1 cellular context compared by ENCODE assay signal in the genomic region with DNA sequence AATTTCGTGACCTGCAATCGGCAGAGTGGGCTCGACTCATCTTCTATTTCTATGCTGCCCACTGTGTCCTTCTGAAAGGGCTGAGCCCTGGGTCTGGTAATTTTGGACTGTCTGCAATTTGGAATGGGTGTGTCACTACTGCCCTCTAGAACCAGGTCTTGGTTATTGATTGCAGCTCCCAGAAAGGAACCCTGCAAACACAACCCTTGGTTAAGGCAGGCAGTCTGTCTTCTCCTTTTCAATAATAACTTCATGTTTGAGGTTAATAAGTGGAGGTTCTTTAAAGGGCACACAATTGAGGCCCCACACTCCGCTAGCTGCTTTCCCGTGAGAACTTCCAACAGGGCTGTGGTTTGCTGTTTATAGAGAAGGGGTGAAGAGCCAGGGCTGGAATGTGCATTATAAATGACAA.
TF ChIP-seq lines count a peak whose summit lies in the region.

No MANE protein-coding gene starts in this region.

TF ChIP-seq in GM23338, 12 proteins besides CTCF, POLR2A, EP300 and RAD21 (continued from another document):
- TF ChIP-seq, protein P1, sequence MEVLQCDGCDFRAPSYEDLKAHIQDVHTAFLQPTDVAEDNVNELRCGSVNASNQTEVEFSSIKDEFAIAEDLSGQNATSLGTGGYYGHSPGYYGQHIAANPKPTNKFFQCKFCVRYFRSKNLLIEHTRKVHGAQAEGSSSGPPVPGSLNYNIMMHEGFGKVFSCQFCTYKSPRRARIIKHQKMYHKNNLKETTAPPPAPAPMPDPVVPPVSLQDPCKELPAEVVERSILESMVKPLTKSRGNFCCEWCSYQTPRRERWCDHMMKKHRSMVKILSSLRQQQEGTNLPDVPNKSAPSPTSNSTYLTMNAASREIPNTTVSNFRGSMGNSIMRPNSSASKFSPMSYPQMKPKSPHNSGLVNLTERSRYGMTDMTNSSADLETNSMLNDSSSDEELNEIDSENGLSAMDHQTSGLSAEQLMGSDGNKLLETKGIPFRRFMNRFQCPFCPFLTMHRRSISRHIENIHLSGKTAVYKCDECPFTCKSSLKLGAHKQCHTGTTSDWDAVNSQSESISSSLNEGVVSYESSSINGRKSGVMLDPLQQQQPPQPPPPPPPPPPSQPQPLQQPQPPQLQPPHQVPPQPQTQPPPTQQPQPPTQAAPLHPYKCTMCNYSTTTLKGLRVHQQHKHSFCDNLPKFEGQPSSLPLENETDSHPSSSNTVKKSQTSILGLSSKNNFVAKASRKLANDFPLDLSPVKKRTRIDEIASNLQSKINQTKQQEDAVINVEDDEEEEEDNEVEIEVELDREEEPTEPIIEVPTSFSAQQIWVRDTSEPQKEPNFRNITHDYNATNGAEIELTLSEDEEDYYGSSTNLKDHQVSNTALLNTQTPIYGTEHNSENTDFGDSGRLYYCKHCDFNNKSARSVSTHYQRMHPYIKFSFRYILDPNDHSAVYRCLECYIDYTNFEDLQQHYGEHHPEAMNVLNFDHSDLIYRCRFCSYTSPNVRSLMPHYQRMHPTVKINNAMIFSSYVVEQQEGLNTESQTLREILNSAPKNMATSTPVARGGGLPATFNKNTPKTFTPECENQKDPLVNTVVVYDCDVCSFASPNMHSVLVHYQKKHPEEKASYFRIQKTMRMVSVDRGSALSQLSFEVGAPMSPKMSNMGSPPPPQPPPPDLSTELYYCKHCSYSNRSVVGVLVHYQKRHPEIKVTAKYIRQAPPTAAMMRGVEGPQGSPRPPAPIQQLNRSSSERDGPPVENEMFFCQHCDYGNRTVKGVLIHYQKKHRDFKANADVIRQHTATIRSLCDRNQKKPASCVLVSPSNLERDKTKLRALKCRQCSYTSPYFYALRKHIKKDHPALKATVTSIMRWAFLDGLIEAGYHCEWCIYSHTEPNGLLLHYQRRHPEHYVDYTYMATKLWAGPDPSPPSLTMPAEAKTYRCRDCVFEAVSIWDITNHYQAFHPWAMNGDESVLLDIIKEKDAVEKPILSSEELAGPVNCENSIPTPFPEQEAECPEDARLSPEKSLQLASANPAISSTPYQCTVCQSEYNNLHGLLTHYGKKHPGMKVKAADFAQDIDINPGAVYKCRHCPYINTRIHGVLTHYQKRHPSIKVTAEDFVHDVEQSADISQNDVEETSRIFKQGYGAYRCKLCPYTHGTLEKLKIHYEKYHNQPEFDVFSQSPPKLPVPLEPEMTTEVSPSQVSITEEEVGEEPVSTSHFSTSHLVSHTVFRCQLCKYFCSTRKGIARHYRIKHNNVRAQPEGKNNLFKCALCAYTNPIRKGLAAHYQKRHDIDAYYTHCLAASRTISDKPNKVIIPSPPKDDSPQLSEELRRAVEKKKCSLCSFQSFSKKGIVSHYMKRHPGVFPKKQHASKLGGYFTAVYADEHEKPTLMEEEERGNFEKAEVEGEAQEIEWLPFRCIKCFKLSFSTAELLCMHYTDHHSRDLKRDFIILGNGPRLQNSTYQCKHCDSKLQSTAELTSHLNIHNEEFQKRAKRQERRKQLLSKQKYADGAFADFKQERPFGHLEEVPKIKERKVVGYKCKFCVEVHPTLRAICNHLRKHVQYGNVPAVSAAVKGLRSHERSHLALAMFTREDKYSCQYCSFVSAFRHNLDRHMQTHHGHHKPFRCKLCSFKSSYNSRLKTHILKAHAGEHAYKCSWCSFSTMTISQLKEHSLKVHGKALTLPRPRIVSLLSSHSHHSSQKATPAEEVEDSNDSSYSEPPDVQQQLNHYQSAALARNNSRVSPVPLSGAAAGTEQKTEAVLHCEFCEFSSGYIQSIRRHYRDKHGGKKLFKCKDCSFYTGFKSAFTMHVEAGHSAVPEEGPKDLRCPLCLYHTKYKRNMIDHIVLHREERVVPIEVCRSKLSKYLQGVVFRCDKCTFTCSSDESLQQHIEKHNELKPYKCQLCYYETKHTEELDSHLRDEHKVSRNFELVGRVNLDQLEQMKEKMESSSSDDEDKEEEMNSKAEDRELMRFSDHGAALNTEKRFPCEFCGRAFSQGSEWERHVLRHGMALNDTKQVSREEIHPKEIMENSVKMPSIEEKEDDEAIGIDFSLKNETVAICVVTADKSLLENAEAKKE (CRISPR knock-in tag; IDR thresholded peaks at IDR 0.05): no peak
- TF ChIP-seq STAT1 (IDR thresholded peaks at IDR 0.05; ENCODE audit: unreplicated experiment) (no peak), ZNF331 (CRISPR knock-in tag; IDR thresholded peaks at IDR 0.05; ENCODE audit: low read depth) (no peak), EZH2 (IDR thresholded peaks at IDR 0.05; ENCODE audit: low read depth, unreplicated experiment) (no peak), POLR2AphosphoS5 (IDR thresholded peaks at IDR 0.05; ENCODE audit: low read depth) (no peak), ZNF114 (CRISPR knock-in tag; IDR thresholded peaks at IDR 0.05) (no peak), NANOG (IDR thresholded peaks at IDR 0.05; ENCODE audit: borderline replicate concordance) (no peak), ETS1 (IDR thresholded peaks at IDR 0.05) (no peak), CREB1 (CRISPR knock-in tag; IDR thresholded peaks at IDR 0.05; ENCODE audit: low read depth) (no peak), JUNB (IDR thresholded peaks at IDR 0.05; ENCODE audit: unreplicated experiment) (no peak)
- TF ChIP-seq, protein P2, sequence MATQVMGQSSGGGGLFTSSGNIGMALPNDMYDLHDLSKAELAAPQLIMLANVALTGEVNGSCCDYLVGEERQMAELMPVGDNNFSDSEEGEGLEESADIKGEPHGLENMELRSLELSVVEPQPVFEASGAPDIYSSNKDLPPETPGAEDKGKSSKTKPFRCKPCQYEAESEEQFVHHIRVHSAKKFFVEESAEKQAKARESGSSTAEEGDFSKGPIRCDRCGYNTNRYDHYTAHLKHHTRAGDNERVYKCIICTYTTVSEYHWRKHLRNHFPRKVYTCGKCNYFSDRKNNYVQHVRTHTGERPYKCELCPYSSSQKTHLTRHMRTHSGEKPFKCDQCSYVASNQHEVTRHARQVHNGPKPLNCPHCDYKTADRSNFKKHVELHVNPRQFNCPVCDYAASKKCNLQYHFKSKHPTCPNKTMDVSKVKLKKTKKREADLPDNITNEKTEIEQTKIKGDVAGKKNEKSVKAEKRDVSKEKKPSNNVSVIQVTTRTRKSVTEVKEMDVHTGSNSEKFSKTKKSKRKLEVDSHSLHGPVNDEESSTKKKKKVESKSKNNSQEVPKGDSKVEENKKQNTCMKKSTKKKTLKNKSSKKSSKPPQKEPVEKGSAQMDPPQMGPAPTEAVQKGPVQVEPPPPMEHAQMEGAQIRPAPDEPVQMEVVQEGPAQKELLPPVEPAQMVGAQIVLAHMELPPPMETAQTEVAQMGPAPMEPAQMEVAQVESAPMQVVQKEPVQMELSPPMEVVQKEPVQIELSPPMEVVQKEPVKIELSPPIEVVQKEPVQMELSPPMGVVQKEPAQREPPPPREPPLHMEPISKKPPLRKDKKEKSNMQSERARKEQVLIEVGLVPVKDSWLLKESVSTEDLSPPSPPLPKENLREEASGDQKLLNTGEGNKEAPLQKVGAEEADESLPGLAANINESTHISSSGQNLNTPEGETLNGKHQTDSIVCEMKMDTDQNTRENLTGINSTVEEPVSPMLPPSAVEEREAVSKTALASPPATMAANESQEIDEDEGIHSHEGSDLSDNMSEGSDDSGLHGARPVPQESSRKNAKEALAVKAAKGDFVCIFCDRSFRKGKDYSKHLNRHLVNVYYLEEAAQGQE (IDR thresholded peaks at IDR 0.05; ENCODE audit: unreplicated experiment): no peak
